30 cellular contexts compared by ENCODE assay signal in the genomic region with DNA sequence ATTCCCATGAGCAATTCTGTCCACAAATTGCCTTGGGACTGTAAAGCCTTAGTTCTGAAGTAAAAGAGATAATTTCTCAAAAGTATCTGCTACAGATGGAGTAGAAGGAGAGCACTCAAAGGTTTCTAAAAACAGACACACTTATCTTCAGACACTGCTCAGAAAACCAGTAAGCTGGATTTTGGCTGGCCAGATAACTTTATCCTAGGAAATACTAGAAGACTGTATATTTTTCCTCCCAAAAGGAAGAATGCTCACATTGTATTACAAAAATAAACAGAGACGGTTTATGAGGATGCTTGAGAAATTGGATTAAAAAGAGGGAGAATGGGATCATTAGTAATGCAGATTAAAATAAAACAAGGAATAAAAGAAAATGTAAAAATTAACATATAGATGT.
"Had no signal": no experiment of that assay in that cellular context is flagged by ENCODE, and none has a peak within 500 bp of the region (broad histone marks: within the 10 kb centered on the region; RNA-seq: fewer than 3 reads in every experiment).

No MANE protein-coding gene starts in this region.

- H3K9me3 ChIP-seq: Peyer's patch had no signal

- H3K36me3 ChIP-seq: brain microvascular endothelial cell, Peyer's patch had no signal

- H3K27me3 ChIP-seq: brain microvascular endothelial cell, Peyer's patch had no signal

- H3K4me1 ChIP-seq: Peyer's patch had no signal

- ATAC-seq: activated CD8-positive, alpha-beta memory T cell treated with anti-CD3 and anti-CD28 coated beads, Interleukin-2, amount 10 ng/mL, durations not matched to agents 7 days and 5 days; activated naive CD8-positive, alpha-beta T cell treated with anti-CD3 and anti-CD28 coated beads, Interleukin-2, amount 50 U/mL, for 24 hours; PC-3 had no signal

- H3K4me3 ChIP-seq: Peyer's patch had no signal

- DNase-seq: activated B cell treated with CpG ODN at 0.5 μM for 24 hours; activated CD4-positive, alpha-beta memory T cell treated with anti-CD3 and anti-CD28 coated beads, Interleukin-2, amount 10 ng/mL, durations not matched to agents 7 days and 5 days; activated CD4-positive, alpha-beta T cell treated with anti-CD3 and anti-CD28 coated beads for 4 hours; activated CD4-positive, CD25-positive, alpha-beta regulatory T cell treated with anti-CD3 and anti-CD28 coated beads, Interleukin-2, amount 50 U/mL, for 72 hours; activated CD8-positive, alpha-beta memory T cell treated with anti-CD3 and anti-CD28 coated beads for 24 hours; activated CD8-positive, alpha-beta memory T cell treated with anti-CD3 and anti-CD28 coated beads, Interleukin-2, amount 10 ng/mL, durations not matched to agents 7 days and 5 days; activated CD8-positive, alpha-beta memory T cell treated with anti-CD3 and anti-CD28 coated beads, Interleukin-2, amount 50 U/mL, for 48 hours; activated effector memory CD4-positive, alpha-beta T cell treated with Interleukin-2 at 50 U/mL for 16 hours; activated naive CD4-positive, alpha-beta T cell treated with anti-CD3 and anti-CD28 coated beads, Interleukin-2, amount 10 ng/mL, durations not matched to agents 7 days and 5 days; activated naive CD8-positive, alpha-beta T cell treated with anti-CD3 and anti-CD28 coated beads, Interleukin-2, amount 50 U/mL, for 24 hours; activated T-cell treated with anti-CD3 and anti-CD28 coated beads, Interleukin-2, amount 50 U/mL, for 48 hours; amniotic stem cell; aorta; brain microvascular endothelial cell; Karpas-422; NCI-H1105; NCI-H1436; NCI-H1694 treated with DMSO at 0.1 percent for 48 hours; NCI-H2029; NCI-H345; NCI-H524 treated with DMSO at 0.1 percent for 48 hours; NK-92 treated with Interleukin-12 subunit alpha and Interleukin-12 subunit beta, amount 100 ng/mL, for 24 hours; PC-3; Peyer's patch; Right ventricle myocardium superior; SW 1271; T-helper 1 cell; T-helper 2 cell; T-helper 9 cell had no signal

- H3K27ac ChIP-seq: brain microvascular endothelial cell, Peyer's patch, VCaP had no signal
